Comparison of ENCODE assay signal across 11 cellular contexts in the genomic region with DNA sequence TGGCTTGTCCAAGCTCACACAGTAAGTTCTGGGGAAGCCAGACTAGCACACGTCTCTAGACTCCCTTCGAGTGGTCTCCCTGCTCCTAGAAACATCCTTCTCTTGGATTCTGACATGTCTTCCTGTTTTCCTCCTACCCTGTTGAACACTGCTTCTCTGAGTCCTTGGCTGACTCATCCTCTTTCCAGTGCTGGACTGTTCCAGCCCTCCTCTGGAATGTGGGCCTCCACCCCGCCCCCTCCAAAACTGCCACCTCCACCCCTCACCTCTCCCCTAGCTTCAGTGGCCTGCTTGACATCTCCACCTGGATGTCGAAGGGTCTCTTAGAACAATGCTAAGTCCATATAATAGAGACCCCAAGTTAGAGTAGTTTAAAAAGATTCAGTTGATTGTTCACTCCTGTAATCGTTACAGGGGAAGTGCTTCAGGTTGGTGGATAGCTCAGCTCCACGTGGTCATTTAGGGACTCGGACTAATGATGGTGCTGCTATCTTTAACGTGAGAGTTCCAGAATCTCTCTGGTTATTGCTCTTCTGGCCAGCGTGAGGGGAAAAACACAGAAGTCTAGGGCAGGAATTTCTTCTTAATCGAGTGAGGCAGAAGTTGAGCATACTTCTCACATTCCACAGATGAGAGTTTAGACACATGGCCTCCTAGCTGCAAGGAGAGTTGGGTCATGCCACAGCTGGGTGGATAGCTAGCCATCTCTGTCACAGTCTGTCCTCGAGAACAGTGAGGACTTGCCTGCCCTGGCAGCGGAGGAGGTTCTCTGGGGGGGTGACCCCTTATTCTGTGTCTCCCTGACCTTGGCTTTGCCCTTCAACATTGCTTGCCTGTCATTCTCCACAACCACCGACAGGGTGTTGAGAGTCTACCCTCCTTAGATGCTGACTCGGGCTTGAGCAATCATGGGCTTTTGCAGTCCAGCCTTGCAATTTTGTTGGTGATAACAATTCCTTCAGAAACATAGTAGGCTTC.
A peak's percentile ranks its signal among the peaks of the same experiment; 100 is the strongest.
DNase-seq lines count a peak whose midpoint lies in the region; ATAC-seq and TF ChIP-seq lines count a peak whose summit lies in the region.
"Had no signal": no experiment of that assay in that cellular context is flagged by ENCODE, and none has a peak within 500 bp of the region (broad histone marks: within the 10 kb centered on the region; RNA-seq: fewer than 3 reads in every experiment).

No MANE protein-coding gene starts in this region.

- H3K9me3 ChIP-seq in tibial artery: no peaks in the 10 kb centered on the region
- H3K9me3 ChIP-seq: body of pancreas had no signal

- H3K36me3 ChIP-seq in tibial artery: peaks cover 0 to under 1% (median 0%) of the 10 kb centered on the region in 3 donors

- H3K4me3 ChIP-seq in WI38 (ENCODE audit: low read depth, low read length) (no peak overlapping the region), tibial artery (no peak overlapping the region)
- H3K4me3 ChIP-seq: body of pancreas had no signal

- ATAC-seq in GM21367 (IDR thresholded peaks at IDR 0.05; ENCODE audit: unreplicated experiment): no peak
- ATAC-seq: body of pancreas had no signal

- no peaks in the 10 kb centered on the region for H3K27me3 ChIP-seq in tibial artery

- DNase-seq in HCEC 1CT: peak; percentile 71
- peak; percentile 95 for DNase-seq in hepatic stellate cell (ENCODE audit: low spot score)
- no peak for DNase-seq in tibial artery
- no peak for DNase-seq in NCI-H82 (lab: John Stamatoyannopoulos, UW)
- no peak for DNase-seq in stimulated activated CD4-positive, alpha-beta T cell treated with anti-CD3 and anti-CD28 coated beads, Interleukin-15, amount 100 ng/mL, for 24 hours
- no peak for DNase-seq in NCI-H748 treated with DMSO at 0.1 percent for 48 hours (lab: John Stamatoyannopoulos, UW)
- DNase-seq: body of pancreas, NCI-H187, SHP77 had no signal

- TF ChIP-seq CTCF in WI38 (IDR thresholded peaks at IDR 0.05; ENCODE audit: low read depth, low read length) (peak; percentile 31; the same call in 1 of the 2 replicates), tibial artery (IDR thresholded peaks at IDR 0.05) (no peak)

- H3K27ac ChIP-seq in tibial artery: peak overlapping the region; percentile 61 to 67
- H3K27ac ChIP-seq: body of pancreas had no signal

- H3K4me1 ChIP-seq in tibial artery: peaks cover 0 to 56% (median 23%) of the 10 kb centered on the region in 4 donors

- intact Hi-C loops in tibial artery (cut with DNase I; ENCODE audit: low total_unique reads): no loop called here

Comparison
In these comparisons a context has a peak if more than half of its experiments do, and no peak if none do; other contexts are left out.
1. DNase-seq: peak in HCEC 1CT (single experiment) and hepatic stellate cell (single experiment); none in tibial artery (0 of 2), NCI-H82 (single experiment), stimulated activated CD4-positive, alpha-beta T cell treated with anti-CD3 and anti-CD28 coated beads, Interleukin-15, amount 100 ng/mL, for 24 hours (single experiment) and NCI-H748 treated with DMSO at 0.1 percent for 48 hours (single experiment).